In the genomic region with DNA sequence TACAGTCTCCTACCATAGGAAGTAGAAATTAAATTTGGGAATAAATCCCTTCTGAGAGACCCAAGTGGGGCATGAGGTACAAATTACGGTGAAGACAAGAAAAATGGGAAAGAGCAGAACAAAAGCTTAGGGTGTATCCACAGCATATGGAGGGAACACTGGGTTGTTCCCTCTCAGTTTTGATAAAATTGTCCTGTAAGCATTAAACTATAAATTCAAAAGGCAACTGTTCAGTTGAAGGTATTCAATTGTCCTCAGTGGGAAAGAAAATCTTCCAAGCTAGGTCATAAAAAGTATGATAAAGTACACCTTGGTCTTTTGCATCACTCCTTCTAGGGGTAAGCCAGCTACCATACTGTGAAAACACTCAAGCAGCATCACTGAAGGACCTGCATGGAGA, we compare ENCODE assay signal across 29 cellular contexts.
"Had no signal": no experiment of that assay in that cellular context is flagged by ENCODE, and none has a peak within 500 bp of the region (broad histone marks: within the 10 kb centered on the region; RNA-seq: fewer than 3 reads in every experiment).

No MANE protein-coding gene starts in this region.

- H3K27me3 ChIP-seq: stomach, suprapubic skin, testis, thyroid gland, tibial artery, tibial nerve, transverse colon, upper lobe of left lung, upper lobe of right lung, uterus, vagina had no signal

- H3K9me3 ChIP-seq: suprapubic skin, testis, thoracic aorta, thyroid gland, tibial artery, tibial nerve, transverse colon, upper lobe of left lung, upper lobe of right lung, uterus, vagina had no signal

- H3K27me3 Mint-ChIP-seq: stimulated activated memory B cell treated with anti-CD40 and anti-IgM and Interleukin-4, amounts not matched to agents 10 μg/mL and 1 μg/mL and 100 μg/mL, for 72 hours; stimulated activated naive B cell treated with anti-CD40 and anti-IgM and Interleukin-4, amounts not matched to agents 10 μg/mL and 1 μg/mL and 100 μg/mL, for 72 hours; stimulated activated naive CD8-positive, alpha-beta T cell treated with anti-CD3 and anti-CD28 coated beads, Interleukin-15, amount 100 ng/mL, for 72 hours; stimulated activated naive CD8-positive, alpha-beta T cell treated with anti-CD3 and anti-CD28 coated beads, Interleukin-15, Interleukin-2, amounts not matched to agents 100 ng/mL and 50 ng/mL, for 24 hours; type B pancreatic cell had no signal

- H3K36me3 ChIP-seq: stomach, suprapubic skin, thoracic aorta, thyroid gland, tibial artery, tibial nerve, transverse colon, upper lobe of left lung, upper lobe of right lung, uterus, vagina had no signal

- H3K27ac ChIP-seq: stomach, suprapubic skin, testis, thoracic aorta, thyroid gland, tibial artery, tibial nerve, transverse colon, upper lobe of left lung, upper lobe of right lung, uterus, vagina had no signal

- H3K27ac Mint-ChIP-seq: stimulated activated effector memory CD8-positive, alpha-beta T cell treated with anti-CD3 and anti-CD28 coated beads, Interleukin-12 subunit alpha, Interleukin-12 subunit beta, amount 100 ng/mL, for 72 hours; stimulated activated memory B cell treated with anti-CD40 and anti-IgM and Interleukin-4, amounts not matched to agents 10 μg/mL and 1 μg/mL and 100 μg/mL, for 72 hours; stimulated activated naive B cell treated with anti-CD40 and anti-IgM and Interleukin-4, amounts not matched to agents 10 μg/mL and 1 μg/mL and 100 μg/mL, for 72 hours; stimulated activated naive CD8-positive, alpha-beta T cell treated with anti-CD3 and anti-CD28 coated beads, Interleukin-15, amount 100 ng/mL, for 72 hours; stimulated activated naive CD8-positive, alpha-beta T cell treated with anti-CD3 and anti-CD28 coated beads, Interleukin-15, Interleukin-2, amounts not matched to agents 100 ng/mL and 50 ng/mL, for 24 hours; type B pancreatic cell had no signal

- FAIRE-seq: urothelium cell line had no signal

- H3K36me3 Mint-ChIP-seq: stimulated activated effector memory CD8-positive, alpha-beta T cell treated with anti-CD3 and anti-CD28 coated beads, Interleukin-12 subunit alpha, Interleukin-12 subunit beta, amount 100 ng/mL, for 72 hours; stimulated activated memory B cell treated with anti-CD40 and anti-IgM and Interleukin-4, amounts not matched to agents 10 μg/mL and 1 μg/mL and 100 μg/mL, for 72 hours; stimulated activated naive B cell treated with anti-CD40 and anti-IgM and Interleukin-4, amounts not matched to agents 10 μg/mL and 1 μg/mL and 100 μg/mL, for 72 hours; type B pancreatic cell had no signal

- H3K4me1 ChIP-seq: stomach, suprapubic skin, testis, thyroid gland, tibial artery, tibial nerve, transverse colon, upper lobe of left lung, upper lobe of right lung, uterus, vagina had no signal

- H3K4me3 Mint-ChIP-seq: stimulated activated effector memory CD8-positive, alpha-beta T cell treated with anti-CD3 and anti-CD28 coated beads, Interleukin-12 subunit alpha, Interleukin-12 subunit beta, amount 100 ng/mL, for 72 hours; stimulated activated memory B cell treated with anti-CD40 and anti-IgM and Interleukin-4, amounts not matched to agents 10 μg/mL and 1 μg/mL and 100 μg/mL, for 72 hours; stimulated activated naive B cell treated with anti-CD40 and anti-IgM and Interleukin-4, amounts not matched to agents 10 μg/mL and 1 μg/mL and 100 μg/mL, for 72 hours; stimulated activated naive CD8-positive, alpha-beta T cell treated with anti-CD3 and anti-CD28 coated beads, Interleukin-15, amount 100 ng/mL, for 72 hours; stimulated activated naive CD8-positive, alpha-beta T cell treated with anti-CD3 and anti-CD28 coated beads, Interleukin-15, Interleukin-2, amounts not matched to agents 100 ng/mL and 50 ng/mL, for 24 hours; type B pancreatic cell had no signal

- H3K4me1 Mint-ChIP-seq: stimulated activated effector memory CD8-positive, alpha-beta T cell treated with anti-CD3 and anti-CD28 coated beads, Interleukin-12 subunit alpha, Interleukin-12 subunit beta, amount 100 ng/mL, for 72 hours; stimulated activated memory B cell treated with anti-CD40 and anti-IgM and Interleukin-4, amounts not matched to agents 10 μg/mL and 1 μg/mL and 100 μg/mL, for 72 hours; stimulated activated naive B cell treated with anti-CD40 and anti-IgM and Interleukin-4, amounts not matched to agents 10 μg/mL and 1 μg/mL and 100 μg/mL, for 72 hours; stimulated activated naive CD8-positive, alpha-beta T cell treated with anti-CD3 and anti-CD28 coated beads, Interleukin-15, amount 100 ng/mL, for 72 hours had no signal

- DNase-seq: stimulated activated CD4-positive, alpha-beta T cell treated with anti-CD3 and anti-CD28 coated beads, Interleukin-2, amount 100 ng/mL, for 48 hours; stimulated activated CD4-positive, alpha-beta T cell treated with anti-CD3 and anti-CD28 coated beads, Interleukin-4, amount 100 ng/mL, for 1 hour; stimulated activated CD4-positive, alpha-beta T cell treated with anti-CD3 and anti-CD28 coated beads, Interleukin-4, amount 100 ng/mL, for 24 hours; stimulated activated CD4-positive, alpha-beta T cell treated with anti-CD3 and anti-CD28 coated beads, Interleukin-4, amount 100 ng/mL, for 4 hours; stimulated activated CD8-positive, alpha-beta memory T cell treated with anti-CD3 and anti-CD28 coated beads, Interleukin-4, amount 100 ng/mL, for 48 hours; stimulated activated naive B cell treated with anti-CD40 and anti-IgM and Interleukin-4, amounts not matched to agents 10 μg/mL and 1 μg/mL and 100 μg/mL, for 72 hours; stimulated activated naive CD4-positive, alpha-beta T cell; stimulated activated naive CD4-positive, alpha-beta T cell treated with Interleukin-2 at 50 U/mL for 16 hours; stimulated activated naive CD8-positive, alpha-beta T cell treated with anti-CD3 and anti-CD28 coated beads, Interleukin-15, amount 100 ng/mL, for 72 hours; stimulated activated naive CD8-positive, alpha-beta T cell treated with anti-CD3 and anti-CD28 coated beads, Interleukin-15, Interleukin-2, amounts not matched to agents 100 U/mL and 50 U/mL, for 24 hours; stomach; substantia nigra; testis; thyroid gland; tibial artery; transverse colon; trophoblast cell; upper lobe of left lung; upper lobe of right lung; uterus had no signal

- H3K4me3 ChIP-seq: stomach, suprapubic skin, testis, thoracic aorta, thyroid gland, tibial artery, tibial nerve, transverse colon, upper lobe of left lung, upper lobe of right lung, uterus, vagina had no signal

- ATAC-seq: stimulated activated effector memory CD8-positive, alpha-beta T cell treated with anti-CD3 and anti-CD28 coated beads, Interleukin-12 subunit alpha, Interleukin-12 subunit beta, amount 100 ng/mL, for 72 hours; stimulated activated memory B cell treated with anti-CD40 and anti-IgM and Interleukin-4, amounts not matched to agents 10 μg/mL and 1 μg/mL and 100 μg/mL, for 72 hours; stimulated activated naive B cell treated with anti-CD40 and anti-IgM and Interleukin-4, amounts not matched to agents 10 μg/mL and 1 μg/mL and 100 μg/mL, for 72 hours; stimulated activated naive CD8-positive, alpha-beta T cell treated with anti-CD3 and anti-CD28 coated beads, Interleukin-15, amount 100 ng/mL, for 72 hours; stimulated activated naive CD8-positive, alpha-beta T cell treated with anti-CD3 and anti-CD28 coated beads, Interleukin-15, Interleukin-2, amounts not matched to agents 100 U/mL and 50 U/mL, for 24 hours; upper lobe of right lung had no signal

- H3K9me3 Mint-ChIP-seq: stimulated activated naive CD8-positive, alpha-beta T cell treated with anti-CD3 and anti-CD28 coated beads, Interleukin-15, amount 100 ng/mL, for 72 hours; type B pancreatic cell had no signal
